In the genomic region with DNA sequence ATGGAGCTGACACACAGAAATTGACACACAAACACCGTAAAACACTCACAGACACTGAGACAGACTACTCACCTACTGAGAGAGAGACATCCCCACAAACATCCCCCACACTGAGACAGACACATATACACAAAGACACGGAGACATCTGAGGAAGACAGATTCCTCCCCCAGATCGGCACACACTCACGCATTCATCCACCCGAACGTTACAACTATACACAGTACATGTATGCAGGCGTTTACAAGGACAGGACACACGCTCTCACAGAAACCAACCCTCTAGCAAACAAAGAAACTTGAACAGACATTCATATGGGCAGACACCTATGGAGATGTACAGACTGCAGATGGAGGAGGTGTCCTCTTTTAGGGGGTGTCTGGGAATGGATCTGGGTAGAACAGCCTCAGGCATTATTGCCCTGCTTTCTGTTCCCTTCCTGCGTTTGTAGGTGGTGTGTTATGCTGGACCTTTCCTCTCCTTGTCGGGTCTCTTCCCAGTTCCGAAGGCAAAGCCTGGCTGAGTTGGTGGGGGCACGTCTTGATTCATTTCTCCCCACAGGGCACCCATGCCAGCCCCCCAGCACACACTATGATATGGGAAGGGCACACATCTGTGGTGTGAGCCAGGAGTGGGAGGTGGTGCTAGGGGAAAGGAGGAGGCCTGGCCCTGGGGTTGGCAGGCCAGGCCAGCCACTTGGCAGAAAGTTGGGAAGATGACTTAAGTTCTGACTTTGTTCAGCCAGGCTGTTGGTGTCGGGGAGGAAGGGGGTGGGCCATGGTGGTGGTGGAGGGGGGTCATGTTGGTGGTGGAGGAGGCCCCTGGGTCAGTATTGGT, we compare ENCODE assay signal across 9 cellular contexts. TPM values are rescaled to one million over a fixed set of nuclear protein-coding genes. Genes with fewer than 3 reads are reported as not detected.
A peak's percentile ranks its signal among the peaks of the same experiment; 100 is the strongest.
DNase-seq lines count a peak whose midpoint lies in the region; ATAC-seq and TF ChIP-seq lines count a peak whose summit lies in the region.
"Had no signal": no experiment of that assay in that cellular context is flagged by ENCODE, and none has a peak within 500 bp of the region (broad histone marks: within the 10 kb centered on the region; RNA-seq: fewer than 3 reads in every experiment).

No MANE protein-coding gene starts in this region.

- peak overlapping the region; percentile 83 to 89 for H3K18ac ChIP-seq in mesenchymal stem cell (ENCODE audit: low read depth in 1 of 2, low read length in 2 of 2)

- peak; percentile 30 for ATAC-seq in activated CD8-positive, alpha-beta T cell treated with anti-CD3 and anti-CD28 coated beads, Interleukin-2, amount 10 ng/mL, durations not matched to agents 7 days and 5 days
- ATAC-seq in activated CD8-positive, alpha-beta T cell treated with anti-CD3 and anti-CD28 coated beads for 36 hours = no peak
- ATAC-seq in upper lobe of left lung (ENCODE audit: low FRiP score in 2 of 2) (peak; percentile 10 to 20), GM19324 (IDR thresholded peaks at IDR 0.05; ENCODE audit: low FRiP score, unreplicated experiment) (no peak)

- H2BK15ac ChIP-seq in mesenchymal stem cell (ENCODE audit: low read depth, poor library complexity, severe bottlenecking) = no peak overlapping the region

- peak overlapping the region; percentile 41 to 42 for H3K4ac ChIP-seq in mesenchymal stem cell (ENCODE audit: low read depth in 1 of 2, low read length in 2 of 2)

- TF ChIP-seq EP300 in upper lobe of left lung (IDR thresholded peaks at IDR 0.05) = no peak

- peak overlapping the region; percentile 89 for H2BK5ac ChIP-seq in mesenchymal stem cell (ENCODE audit: low read depth, low read length, poor library complexity, severe bottlenecking)

- H3K4me1 ChIP-seq in mesenchymal stem cell (ENCODE audit: control insufficient read depth, insufficient read depth, low read depth, low read length) (peaks cover 29% of the 10 kb centered on the region), upper lobe of left lung (peaks cover 8 to 45% (median 13%) of the 10 kb centered on the region in 4 donors)

- peak overlapping the region; percentile 89 for H3K4me2 ChIP-seq in mesenchymal stem cell (ENCODE audit: low read length, poor library complexity, severe bottlenecking)

- no peak overlapping the region for H4K8ac ChIP-seq in mesenchymal stem cell (ENCODE audit: low read length)

- peak overlapping the region in 1 of 2 experiments; percentile 47 for H3K23ac ChIP-seq in mesenchymal stem cell (ENCODE audit: low read length in 2 of 2)

- no peak overlapping the region for H3K4me3 Mint-ChIP-seq in activated CD8-positive, alpha-beta T cell treated with anti-CD3 and anti-CD28 coated beads, Interleukin-2, amount 10 ng/mL, durations not matched to agents 7 days and 5 days
- no peak overlapping the region for H3K4me3 Mint-ChIP-seq in activated CD8-positive, alpha-beta T cell treated with anti-CD3 and anti-CD28 coated beads for 36 hours

- peak overlapping the region; percentile 43 for H4K91ac ChIP-seq in mesenchymal stem cell (ENCODE audit: low read length)

- H3K27ac ChIP-seq in mesenchymal stem cell (ENCODE audit: low read length, poor library complexity, severe bottlenecking) (peak overlapping the region; percentile 89), upper lobe of left lung (peak overlapping the region in 3 of 4 donors; percentile 81 to 94 (median 82))

- H3K79me1 ChIP-seq in mesenchymal stem cell (replicated peaks; ENCODE audit: low read length, poor library complexity, severe bottlenecking) = peaks cover 2% of the 10 kb centered on the region

- H3K9me3 ChIP-seq in mesenchymal stem cell (ENCODE audit: control insufficient read depth, low read length) (no peaks in the 10 kb centered on the region), upper lobe of left lung (no peaks in the 10 kb centered on the region)

- CTCF ChIA-PET in activated CD8-positive, alpha-beta T cell treated with anti-CD3 and anti-CD28 coated beads, Interleukin-2, amount 10 ng/mL, durations not matched to agents 7 days and 5 days (lab: Charles Lee) = no interaction called here
- CTCF ChIA-PET in activated CD8-positive, alpha-beta T cell treated with anti-CD3 and anti-CD28 coated beads for 36 hours (lab: Charles Lee) = interaction anchor here (0.8 to 6.8 kb wide), 4 partner anchors 25 to 145 kb away, joined by 3 to 187 read pairs (median 4); no protein-coding TSS in a partner anchor

- peak overlapping the region; percentile 79 to 92 for H2BK12ac ChIP-seq in mesenchymal stem cell (ENCODE audit: low read length in 2 of 2)

- no peak for TF ChIP-seq CTCF in activated CD8-positive, alpha-beta T cell treated with anti-CD3 and anti-CD28 coated beads for 36 hours (IDR thresholded peaks at IDR 0.05)
- TF ChIP-seq CTCF in choroid plexus epithelial cell (conservative IDR thresholded peaks at IDR 0.05; ENCODE audit: low read depth, low read length) (no peak), upper lobe of left lung (IDR thresholded peaks at IDR 0.05) (no peak)

- intact Hi-C loops in activated CD8-positive, alpha-beta T cell treated with anti-CD3 and anti-CD28 coated beads for 36 hours (cut with micrococcal nuclease) = loop anchor here (5.0 kb wide), 1 partner anchor 127 kb away; no protein-coding TSS in a partner anchor

- WGBS in mesenchymal stem cell = 16% methylated on average over 13 of the region's 13 CpGs
- WGBS in upper lobe of left lung, 2 donors = 33 to 55% methylated on average over 13 of the region's 13 CpGs

- no peaks in the 10 kb centered on the region for H3K27me3 ChIP-seq in mesenchymal stem cell (ENCODE audit: control insufficient read depth in 1 of 2, insufficient read depth in 1 of 2, low read length in 2 of 2)
- H3K27me3 ChIP-seq in upper lobe of left lung = no peaks in the 10 kb centered on the region

- no peaks in the 10 kb centered on the region for H3K4me1 Mint-ChIP-seq in activated CD8-positive, alpha-beta T cell treated with anti-CD3 and anti-CD28 coated beads, Interleukin-2, amount 10 ng/mL, durations not matched to agents 7 days and 5 days (ENCODE audit: low read depth)
- H3K4me1 Mint-ChIP-seq in activated CD8-positive, alpha-beta T cell treated with anti-CD3 and anti-CD28 coated beads for 36 hours (ENCODE audit: low read depth) = peaks cover 6% of the 10 kb centered on the region

- peaks cover 39% of the 10 kb centered on the region for H3K27me3 Mint-ChIP-seq in activated CD8-positive, alpha-beta T cell treated with anti-CD3 and anti-CD28 coated beads, Interleukin-2, amount 10 ng/mL, durations not matched to agents 7 days and 5 days (ENCODE audit: low read depth)
- H3K27me3 Mint-ChIP-seq in activated CD8-positive, alpha-beta T cell treated with anti-CD3 and anti-CD28 coated beads for 36 hours = peaks cover 33% of the 10 kb centered on the region

- H3K27ac Mint-ChIP-seq in activated CD8-positive, alpha-beta T cell treated with anti-CD3 and anti-CD28 coated beads, Interleukin-2, amount 10 ng/mL, durations not matched to agents 7 days and 5 days = no peak overlapping the region
- no peak overlapping the region for H3K27ac Mint-ChIP-seq in activated CD8-positive, alpha-beta T cell treated with anti-CD3 and anti-CD28 coated beads for 36 hours

- peak overlapping the region; percentile 62 for H2BK120ac ChIP-seq in mesenchymal stem cell (ENCODE audit: low read depth, low read length)

- H3K36me3 Mint-ChIP-seq in activated CD8-positive, alpha-beta T cell treated with anti-CD3 and anti-CD28 coated beads, Interleukin-2, amount 10 ng/mL, durations not matched to agents 7 days and 5 days (ENCODE audit: low read depth) = no peaks in the 10 kb centered on the region
- H3K36me3 Mint-ChIP-seq in activated CD8-positive, alpha-beta T cell treated with anti-CD3 and anti-CD28 coated beads for 36 hours (ENCODE audit: low read depth) = no peaks in the 10 kb centered on the region

- H3K4me3 ChIP-seq in choroid plexus epithelial cell (ENCODE audit: low read depth, low read length) = peak overlapping the region; percentile 87
- H3K4me3 ChIP-seq in mesenchymal stem cell (ENCODE audit: insufficient read depth in 1 of 2, low read depth in 1 of 2, low read length in 2 of 2) = peak overlapping the region; percentile 84 to 96
- H3K4me3 ChIP-seq in upper lobe of left lung = peak overlapping the region in 3 of 4 donors; percentile 59 to 82 (median 72)

- H2AFZ ChIP-seq in mesenchymal stem cell (ENCODE audit: low read depth, low read length) = no peak overlapping the region

- TF ChIP-seq POLR2A in upper lobe of left lung (IDR thresholded peaks at IDR 0.05) = no peak

- no peaks in the 10 kb centered on the region for H3K9me3 Mint-ChIP-seq in activated CD8-positive, alpha-beta T cell treated with anti-CD3 and anti-CD28 coated beads, Interleukin-2, amount 10 ng/mL, durations not matched to agents 7 days and 5 days (ENCODE audit: insufficient read depth)
- no peaks in the 10 kb centered on the region for H3K9me3 Mint-ChIP-seq in activated CD8-positive, alpha-beta T cell treated with anti-CD3 and anti-CD28 coated beads for 36 hours

- H3K36me3 ChIP-seq in mesenchymal stem cell (ENCODE audit: control insufficient read depth in 1 of 2, insufficient read depth in 2 of 2, low read depth in 1 of 2, low read length in 2 of 2) (peaks cover 13 to 22% of the 10 kb centered on the region in 2 experiments), upper lobe of left lung (no peaks in the 10 kb centered on the region)

- H2AK5ac ChIP-seq in mesenchymal stem cell (ENCODE audit: low read length, severe bottlenecking) = peak overlapping the region; percentile 84

- H3K9ac ChIP-seq in mesenchymal stem cell (ENCODE audit: low read length) = peak overlapping the region; percentile 97

- POLR2A ChIA-PET in activated CD8-positive, alpha-beta T cell treated with anti-CD3 and anti-CD28 coated beads, Interleukin-2, amount 10 ng/mL, durations not matched to agents 7 days and 5 days (lab: Charles Lee) = no interaction called here
- POLR2A ChIA-PET in activated CD8-positive, alpha-beta T cell treated with anti-CD3 and anti-CD28 coated beads for 36 hours (lab: Charles Lee) = interaction anchor here (0.7 kb wide), 1 partner anchor 105 kb away, joined by 4 read pairs; no protein-coding TSS in a partner anchor

- no peak for DNase-seq in activated CD8-positive, alpha-beta T cell treated with anti-CD3 and anti-CD28 coated beads, Interleukin-2, amount 10 ng/mL, durations not matched to agents 7 days and 5 days
- no peak for DNase-seq in activated CD8-positive, alpha-beta T cell treated with anti-CD3 and anti-CD28 coated beads for 36 hours
- peak; percentile 51 for DNase-seq in choroid plexus epithelial cell (ENCODE audit: low read depth)
- peak; percentile 53 for DNase-seq in mesenchymal stem cell
- no peak for DNase-seq in upper lobe of left lung
- DNase-seq in mesenteric fat pad (ENCODE audit: low spot score) = no peak
- DNase-seq in activated naive CD4-positive, alpha-beta T cell treated with anti-CD3 and anti-CD28 coated beads, Interleukin-2, amount 50 U/mL, for 16 hours = no peak
- DNase-seq: NCI-H1930 had no signal

- H3K14ac ChIP-seq in mesenchymal stem cell (ENCODE audit: low read length in 2 of 2) = peak overlapping the region; percentile 65 to 68

RNA-seq across cellular contexts. Expression of a gene that starts 1.5 kb away (rescaled TPM):
- not detected for total RNA-seq in activated CD8-positive, alpha-beta T cell treated with anti-CD3 and anti-CD28 coated beads, Interleukin-2, amount 10 ng/mL, durations not matched to agents 7 days and 5 days
- total RNA-seq in activated CD8-positive, alpha-beta T cell treated with anti-CD3 and anti-CD28 coated beads for 36 hours = under 1 TPM; 0.11 to 0.16 TPM
- 133 TPM for polyA plus RNA-seq in mesenchymal stem cell (2013, experiment 1 of 2)
- polyA plus RNA-seq in mesenchymal stem cell (2013, experiment 2 of 2) = 130 TPM
- total RNA-seq in upper lobe of left lung (10 to 100 TPM; 16.9 to 40.6 (median 25.8) TPM), mesenteric fat pad (99.8 TPM)

Comparison
In these comparisons a context has a peak if more than half of its experiments do, and no peak if none do; other contexts are left out.
1. ATAC-seq: peak in activated CD8-positive, alpha-beta T cell treated with anti-CD3 and anti-CD28 coated beads, Interleukin-2, amount 10 ng/mL, durations not matched to agents 7 days and 5 days (single experiment) and upper lobe of left lung (2 of 2); none in activated CD8-positive, alpha-beta T cell treated with anti-CD3 and anti-CD28 coated beads for 36 hours (single experiment) and GM19324 (single experiment).
2. DNase-seq: peak in choroid plexus epithelial cell (single experiment) and mesenchymal stem cell (single experiment); none in activated CD8-positive, alpha-beta T cell treated with anti-CD3 and anti-CD28 coated beads, Interleukin-2, amount 10 ng/mL, durations not matched to agents 7 days and 5 days (single experiment), activated CD8-positive, alpha-beta T cell treated with anti-CD3 and anti-CD28 coated beads for 36 hours (single experiment), upper lobe of left lung (0 of 2), mesenteric fat pad (single experiment) and activated naive CD4-positive, alpha-beta T cell treated with anti-CD3 and anti-CD28 coated beads, Interleukin-2, amount 50 U/mL, for 16 hours (single experiment).
3. RNA of a gene that starts 1.5 kb away (total RNA-seq): 99.8 TPM in mesenteric fat pad (single experiment) and 16.9 to 40.6 TPM in upper lobe of left lung; 0.11 to 0.16 TPM in activated CD8-positive, alpha-beta T cell treated with anti-CD3 and anti-CD28 coated beads for 36 hours and not detected in activated CD8-positive, alpha-beta T cell treated with anti-CD3 and anti-CD28 coated beads, Interleukin-2, amount 10 ng/mL, durations not matched to agents 7 days and 5 days; every median in the first group is over 10 times any median in the second.
4. Peak in every context shown above with its lines, with median percentiles within 50 percentile points of each other: H3K4me3 ChIP-seq.